Comparison of ENCODE assay signal across 9 cellular contexts in the genomic region with DNA sequence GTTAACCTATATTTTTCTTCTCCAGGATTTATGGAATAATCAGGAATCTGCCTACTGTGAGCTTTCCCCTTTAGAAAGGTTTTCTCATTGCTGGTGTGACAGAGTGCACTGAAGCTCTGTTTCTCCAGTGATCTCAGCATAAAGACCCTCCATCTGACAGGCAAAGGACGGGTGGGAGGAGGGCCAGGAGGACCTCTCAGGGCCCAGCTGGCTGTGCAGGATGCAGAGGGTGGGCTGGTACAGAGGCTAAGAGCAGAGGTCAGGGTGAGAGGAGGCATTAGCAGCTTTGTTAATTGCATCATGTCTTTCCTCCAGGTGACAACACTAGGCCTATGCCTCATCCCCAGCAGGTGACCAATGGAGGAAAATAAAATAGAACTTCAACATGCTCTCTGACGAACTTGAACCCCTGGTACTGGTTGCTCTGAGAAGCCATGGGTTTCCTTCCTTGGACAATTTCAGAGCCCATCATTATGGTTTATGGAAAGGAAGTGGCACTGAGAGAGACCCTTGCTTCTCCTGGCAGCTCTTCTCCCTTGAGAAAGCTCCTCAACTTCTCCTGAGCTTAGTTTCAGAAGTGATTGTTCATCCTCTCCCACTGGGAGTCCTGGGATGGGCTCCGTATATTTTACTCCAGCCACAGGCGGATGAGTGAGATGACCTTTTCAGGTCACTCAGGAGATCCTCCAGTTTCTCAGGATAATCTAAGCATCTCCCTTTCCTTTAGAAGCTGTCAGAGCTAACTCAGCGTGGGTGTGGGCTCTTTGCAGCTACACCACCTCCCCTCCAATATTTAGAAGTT. TPM values are rescaled to one million over a fixed set of nuclear protein-coding genes. Genes with fewer than 3 reads are reported as not detected.
DNase-seq lines count a peak whose midpoint lies in the region; ATAC-seq and TF ChIP-seq lines count a peak whose summit lies in the region.
"Had no signal": no experiment of that assay in that cellular context is flagged by ENCODE, and none has a peak within 500 bp of the region (broad histone marks: within the 10 kb centered on the region; RNA-seq: fewer than 3 reads in every experiment).

No MANE protein-coding gene starts in this region.

- H3K79me2 ChIP-seq in hepatocyte = peaks cover 15% of the 10 kb centered on the region

- DNase-seq in NCI-H2107 treated with DMSO at 0.1 percent for 48 hours (lab: John Stamatoyannopoulos, UW; ENCODE audit: unreplicated experiment) = peak; percentile 23
- DNase-seq in NCI-H2107 (lab: John Stamatoyannopoulos, UW) = no peak
- no peak for DNase-seq in activated CD4-positive, alpha-beta memory T cell treated with anti-CD3 and anti-CD28 coated beads for 36 hours
- no peak for DNase-seq in hepatocyte (ENCODE audit: low spot score)
- DNase-seq in stimulated activated naive CD8-positive, alpha-beta T cell treated with anti-CD3 and anti-CD28 coated beads, Interleukin-15, amount 100 ng/mL, for 72 hours = no peak
- DNase-seq in NCI-H1417 treated with DMSO at 0.1 percent for 48 hours (lab: John Stamatoyannopoulos, UW) = no peak
- DNase-seq in OCI-M2 (lab: John Stamatoyannopoulos, UW; ENCODE audit: unreplicated experiment) = no peak
- DNase-seq in foreskin keratinocyte = no peak
- DNase-seq: stimulated activated CD4-positive, alpha-beta T cell treated with anti-CD3 and anti-CD28 coated beads, Interleukin-4, amount 100 ng/mL, for 1 hour had no signal

- H3K27me3 Mint-ChIP-seq in activated CD4-positive, alpha-beta memory T cell treated with anti-CD3 and anti-CD28 coated beads for 36 hours = no peaks in the 10 kb centered on the region
- H3K27me3 Mint-ChIP-seq in stimulated activated naive CD8-positive, alpha-beta T cell treated with anti-CD3 and anti-CD28 coated beads, Interleukin-15, amount 100 ng/mL, for 72 hours = peaks cover 10% of the 10 kb centered on the region

- H3K4me1 ChIP-seq in hepatocyte (ENCODE audit: insufficient read depth) (peaks cover 73% of the 10 kb centered on the region), foreskin keratinocyte (peaks cover 39% of the 10 kb centered on the region)

- peak overlapping the region; percentile 58 for H3K4me3 Mint-ChIP-seq in activated CD4-positive, alpha-beta memory T cell treated with anti-CD3 and anti-CD28 coated beads for 36 hours
- H3K4me3 Mint-ChIP-seq in stimulated activated naive CD8-positive, alpha-beta T cell treated with anti-CD3 and anti-CD28 coated beads, Interleukin-15, amount 100 ng/mL, for 72 hours = peak overlapping the region; percentile 62 to 65

- ATAC-seq in stimulated activated naive CD8-positive, alpha-beta T cell treated with anti-CD3 and anti-CD28 coated beads, Interleukin-15, amount 100 ng/mL, for 72 hours = no peak
- ATAC-seq in foreskin keratinocyte = no peak

- peak overlapping the region; percentile 88 for H3K4me2 ChIP-seq in hepatocyte

- POLR2A ChIA-PET in activated CD4-positive, alpha-beta memory T cell treated with anti-CD3 and anti-CD28 coated beads for 36 hours (lab: Charles Lee) = interaction anchor here (0.6 to 3.6 kb wide), 7 partner anchors 14 to 204 kb away, joined by 3 to 16 read pairs (median 6); partner anchors contain the start of gene CTDSP2

- H3K36me3 ChIP-seq in hepatocyte (replicated peaks; ENCODE audit: insufficient read depth, low read depth) = no peaks in the 10 kb centered on the region

- TF ChIP-seq CTCF in hepatocyte (IDR thresholded peaks at IDR 0.05; ENCODE audit: poor library complexity) (no peak), foreskin keratinocyte (conservative IDR thresholded peaks at IDR 0.05) (no peak)

- H3K27ac ChIP-seq in hepatocyte (peak overlapping the region; percentile 86), foreskin keratinocyte (no peak overlapping the region)

- WGBS in hepatocyte (ENCODE audit: low lambda C conversion rate, missing lambda C conversion rate) = 65% methylated on average over 5 of the region's 5 CpGs

- no peaks in the 10 kb centered on the region for H3K9me2 ChIP-seq in hepatocyte (replicated peaks; ENCODE audit: insufficient read depth)

- no peaks in the 10 kb centered on the region for H3K36me3 Mint-ChIP-seq in activated CD4-positive, alpha-beta memory T cell treated with anti-CD3 and anti-CD28 coated beads for 36 hours

- H4K20me1 ChIP-seq in hepatocyte (ENCODE audit: insufficient read depth, poor library complexity, severe bottlenecking) = no peaks in the 10 kb centered on the region

- no peak overlapping the region for H3K4me3 ChIP-seq in hepatocyte

- intact Hi-C loops in activated CD4-positive, alpha-beta memory T cell treated with anti-CD3 and anti-CD28 coated beads for 36 hours (cut with micrococcal nuclease) = no loop called here

- H3K9me3 Mint-ChIP-seq in activated CD4-positive, alpha-beta memory T cell treated with anti-CD3 and anti-CD28 coated beads for 36 hours = no peaks in the 10 kb centered on the region
- H3K9me3 Mint-ChIP-seq in stimulated activated naive CD8-positive, alpha-beta T cell treated with anti-CD3 and anti-CD28 coated beads, Interleukin-15, amount 100 ng/mL, for 72 hours = no peaks in the 10 kb centered on the region

- peaks cover 59% of the 10 kb centered on the region for H3K4me1 Mint-ChIP-seq in activated CD4-positive, alpha-beta memory T cell treated with anti-CD3 and anti-CD28 coated beads for 36 hours (ENCODE audit: low read depth)
- peaks cover 75% of the 10 kb centered on the region for H3K4me1 Mint-ChIP-seq in stimulated activated naive CD8-positive, alpha-beta T cell treated with anti-CD3 and anti-CD28 coated beads, Interleukin-15, amount 100 ng/mL, for 72 hours

- CTCF ChIA-PET in activated CD4-positive, alpha-beta memory T cell treated with anti-CD3 and anti-CD28 coated beads for 36 hours (lab: Charles Lee) = interaction anchor here (0.5 to 9.5 kb wide), 13 partner anchors 10 to 139 kb away, joined by 3 to 91 read pairs (median 5); partner anchors contain the start of gene TSFM

- H2AFZ ChIP-seq in hepatocyte = no peak overlapping the region

- no peaks in the 10 kb centered on the region for H3K9me3 ChIP-seq in hepatocyte (ENCODE audit: low read depth)

- no peak overlapping the region for H3K27ac Mint-ChIP-seq in activated CD4-positive, alpha-beta memory T cell treated with anti-CD3 and anti-CD28 coated beads for 36 hours
- peak overlapping the region; percentile 69 to 85 for H3K27ac Mint-ChIP-seq in stimulated activated naive CD8-positive, alpha-beta T cell treated with anti-CD3 and anti-CD28 coated beads, Interleukin-15, amount 100 ng/mL, for 72 hours

- H3K27me3 ChIP-seq in hepatocyte (no peaks in the 10 kb centered on the region), foreskin keratinocyte (no peaks in the 10 kb centered on the region)

RNA-seq across cellular contexts. Expression of gene ATP23, which starts 45.8 kb away (rescaled TPM):
- total RNA-seq in activated CD4-positive, alpha-beta memory T cell treated with anti-CD3 and anti-CD28 coated beads for 36 hours = 10 to 100 TPM; 14.9 to 16.3 TPM
- total RNA-seq in hepatocyte (6.8 and 13.7 TPM in 2 replicates), foreskin keratinocyte (6.3 and 6.5 TPM in 2 replicates)
- polyA plus RNA-seq in hepatocyte (6.3 and 9.1 TPM in 2 replicates), foreskin keratinocyte (8.6 and 9.9 TPM in 2 replicates)

RNA-seq across cellular contexts. Expression of gene CTDSP2, which starts 49.0 kb away (rescaled TPM):
- 100 to 1,000 TPM; 100 to 101 TPM for total RNA-seq in activated CD4-positive, alpha-beta memory T cell treated with anti-CD3 and anti-CD28 coated beads for 36 hours
- total RNA-seq in hepatocyte = 96.8 and 107 TPM in 2 replicates
- 59.3 and 75.9 TPM in 2 replicates for polyA plus RNA-seq in hepatocyte
- total RNA-seq in foreskin keratinocyte = 55.3 and 60.4 TPM in 2 replicates
- 31.9 and 32.1 TPM in 2 replicates for polyA plus RNA-seq in foreskin keratinocyte
